20 cellular contexts compared by ENCODE assay signal in genomic region chr6:88367248-88367647, GRCh38.
"Had no signal": no experiment of that assay in that cellular context is flagged by ENCODE, and none has a peak within 500 bp of the region (broad histone marks: within the 10 kb centered on the region; RNA-seq: fewer than 3 reads in every experiment).

No MANE protein-coding gene starts in this region.

- DNase-seq: activated CD4-positive, alpha-beta T cell treated with anti-CD3 and anti-CD28 coated beads, Interleukin-2, amount 50 U/mL, for 48 hours; activated CD8-positive, alpha-beta memory T cell treated with anti-CD3 and anti-CD28 coated beads, Interleukin-2, amount 10 ng/mL, durations not matched to agents 7 days and 5 days; activated naive CD4-positive, alpha-beta T cell treated with anti-CD3 and anti-CD28 coated beads, Interleukin-2, amount 10 ng/mL, durations not matched to agents 7 days and 5 days; activated T-cell treated with anti-CD3 and anti-CD28 coated beads, Interleukin-2, amount 50 U/mL, for 1 hour; effector CD8-positive, alpha-beta T cell; foreskin melanocyte; heart right ventricle; left cardiac atrium; lower lobe of right lung; nephron progenitor cell; right cardiac atrium; stimulated activated naive CD8-positive, alpha-beta T cell treated with anti-CD3 and anti-CD28 coated beads, Interleukin-15, Interleukin-2, amounts not matched to agents 100 U/mL and 50 U/mL, for 24 hours; T-cell; T1000; upper lobe of right lung had no signal

- H3K27ac ChIP-seq: heart right ventricle, lower lobe of right lung, upper lobe of right lung, VCaP had no signal

- H3K4me3 Mint-ChIP-seq: activated CD8-positive, alpha-beta memory T cell treated with anti-CD3 and anti-CD28 coated beads, Interleukin-2, amount 10 ng/mL, durations not matched to agents 7 days and 5 days; activated naive CD4-positive, alpha-beta T cell treated with anti-CD3 and anti-CD28 coated beads, Interleukin-2, amount 10 ng/mL, durations not matched to agents 7 days and 5 days; brain; mesothelial cell of epicardium; nephron progenitor cell; T-cell had no signal

- H3K36me3 ChIP-seq: heart right ventricle, lower lobe of right lung, upper lobe of right lung had no signal

- H3K4me3 ChIP-seq: heart right ventricle, lower lobe of right lung, smooth muscle cell, upper lobe of right lung had no signal

- H3K36me3 Mint-ChIP-seq: activated CD8-positive, alpha-beta memory T cell treated with anti-CD3 and anti-CD28 coated beads, Interleukin-2, amount 10 ng/mL, durations not matched to agents 7 days and 5 days; activated naive CD4-positive, alpha-beta T cell treated with anti-CD3 and anti-CD28 coated beads, Interleukin-2, amount 10 ng/mL, durations not matched to agents 7 days and 5 days; brain; mesothelial cell of epicardium; T-cell had no signal

- H3K27me3 Mint-ChIP-seq: activated CD8-positive, alpha-beta memory T cell treated with anti-CD3 and anti-CD28 coated beads, Interleukin-2, amount 10 ng/mL, durations not matched to agents 7 days and 5 days; activated naive CD4-positive, alpha-beta T cell treated with anti-CD3 and anti-CD28 coated beads, Interleukin-2, amount 10 ng/mL, durations not matched to agents 7 days and 5 days; brain; progenitor cell of endocrine pancreas had no signal

- H3K9me3 Mint-ChIP-seq: activated naive CD4-positive, alpha-beta T cell treated with anti-CD3 and anti-CD28 coated beads, Interleukin-2, amount 10 ng/mL, durations not matched to agents 7 days and 5 days; brain; mesothelial cell of epicardium; nephron progenitor cell had no signal

- ATAC-seq: activated CD8-positive, alpha-beta memory T cell treated with anti-CD3 and anti-CD28 coated beads, Interleukin-2, amount 10 ng/mL, durations not matched to agents 7 days and 5 days; heart right ventricle; left cardiac atrium; lower lobe of right lung; right cardiac atrium; stimulated activated naive CD8-positive, alpha-beta T cell treated with anti-CD3 and anti-CD28 coated beads, Interleukin-15, Interleukin-2, amounts not matched to agents 100 U/mL and 50 U/mL, for 24 hours; T-cell; upper lobe of right lung had no signal

- H3K4me1 Mint-ChIP-seq: activated CD8-positive, alpha-beta memory T cell treated with anti-CD3 and anti-CD28 coated beads, Interleukin-2, amount 10 ng/mL, durations not matched to agents 7 days and 5 days; activated naive CD4-positive, alpha-beta T cell treated with anti-CD3 and anti-CD28 coated beads, Interleukin-2, amount 10 ng/mL, durations not matched to agents 7 days and 5 days; mesothelial cell of epicardium; nephron progenitor cell; T-cell had no signal

- H3K4me1 ChIP-seq: heart right ventricle, lower lobe of right lung, upper lobe of right lung had no signal

- H3K27ac Mint-ChIP-seq: activated CD8-positive, alpha-beta memory T cell treated with anti-CD3 and anti-CD28 coated beads, Interleukin-2, amount 10 ng/mL, durations not matched to agents 7 days and 5 days; activated naive CD4-positive, alpha-beta T cell treated with anti-CD3 and anti-CD28 coated beads, Interleukin-2, amount 10 ng/mL, durations not matched to agents 7 days and 5 days; mesothelial cell of epicardium; nephron progenitor cell; progenitor cell of endocrine pancreas; T-cell had no signal

- H3K9me3 ChIP-seq: heart right ventricle, lower lobe of right lung, upper lobe of right lung had no signal

- H3K27me3 ChIP-seq: upper lobe of right lung had no signal
